In the genomic region with DNA sequence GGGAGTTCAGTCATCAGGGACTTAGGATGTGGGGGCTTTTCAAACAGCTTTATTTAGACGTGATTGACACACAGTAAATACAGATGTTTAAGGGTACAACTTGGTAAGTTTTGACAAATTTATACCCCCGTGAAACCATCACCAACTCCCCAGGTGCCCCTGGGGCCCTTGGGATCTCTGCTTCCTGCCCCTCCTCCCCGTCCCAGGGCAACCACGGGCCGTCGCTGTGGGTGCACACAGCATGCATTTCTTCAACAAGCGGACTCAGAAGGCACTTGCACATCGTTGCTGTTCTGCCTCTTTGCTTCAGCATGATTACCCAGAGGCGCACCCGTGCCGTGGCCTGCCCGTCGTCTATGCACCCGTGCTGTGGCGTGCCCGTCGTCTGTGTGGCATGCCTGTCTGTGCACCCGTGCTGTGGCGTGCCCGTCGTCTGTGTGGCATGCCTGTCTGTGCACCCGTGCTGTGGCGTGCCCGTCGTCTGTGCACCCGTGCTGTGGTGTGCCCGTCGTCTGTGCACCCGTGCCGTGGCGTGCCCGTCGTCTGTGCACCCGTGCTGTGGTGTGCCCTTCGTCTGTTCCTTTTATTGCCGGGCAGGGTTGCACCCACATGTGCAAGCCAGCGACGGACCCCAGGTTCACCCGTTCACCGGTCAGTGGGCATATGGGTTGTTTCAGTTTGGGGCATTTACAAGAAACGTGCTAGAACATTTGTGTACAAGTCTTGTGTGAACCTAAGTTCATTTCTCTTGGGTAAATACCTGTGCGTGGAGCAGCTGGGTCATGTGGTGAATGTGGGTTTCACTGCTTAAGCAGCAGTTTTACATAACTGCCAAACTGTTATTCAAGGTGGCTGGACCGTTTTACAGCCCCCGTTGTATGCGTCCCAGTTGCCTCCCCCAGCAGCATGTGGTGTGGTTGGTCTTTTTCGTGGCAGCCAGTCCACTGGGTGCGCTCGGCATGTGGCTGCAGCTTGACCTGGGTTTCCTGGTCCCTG, we compare ENCODE assay signal across 7 cellular contexts.
DNase-seq lines count a peak whose midpoint lies in the region; ATAC-seq lines count a peak whose summit lies in the region.

No MANE protein-coding gene starts in this region.

- DNase-seq in caudate nucleus (lab: John Stamatoyannopoulos, UW) = peak in 16 of 61 donors; percentile 21 to 82 (median 44)
- DNase-seq in stimulated activated naive B cell treated with anti-CD40 and anti-IgM and Interleukin-4, amounts not matched to agents 10 μg/mL and 1 μg/mL and 100 μg/mL, for 72 hours = no peak
- no peak for DNase-seq in NCI-H69 (lab: John Stamatoyannopoulos, UW)
- DNase-seq in Ammon's horn (ENCODE audit: low spot score) = no peak
- no peak for DNase-seq in islet precursor cell

- peak overlapping the region; percentile 84 for H3K27ac Mint-ChIP-seq in stimulated activated naive B cell treated with anti-CD40 and anti-IgM and Interleukin-4, amounts not matched to agents 10 μg/mL and 1 μg/mL and 100 μg/mL, for 72 hours

- H3K4me3 Mint-ChIP-seq in stimulated activated naive B cell treated with anti-CD40 and anti-IgM and Interleukin-4, amounts not matched to agents 10 μg/mL and 1 μg/mL and 100 μg/mL, for 72 hours = peak overlapping the region; percentile 74 to 82

- H3K9me3 Mint-ChIP-seq in stimulated activated naive B cell treated with anti-CD40 and anti-IgM and Interleukin-4, amounts not matched to agents 10 μg/mL and 1 μg/mL and 100 μg/mL, for 72 hours = no peaks in the 10 kb centered on the region

- peaks cover 7 to 16% of the 10 kb centered on the region in 2 donors for H3K36me3 Mint-ChIP-seq in stimulated activated naive B cell treated with anti-CD40 and anti-IgM and Interleukin-4, amounts not matched to agents 10 μg/mL and 1 μg/mL and 100 μg/mL, for 72 hours

- ATAC-seq in GM18907 (IDR thresholded peaks at IDR 0.05; ENCODE audit: unreplicated experiment) (peak; percentile 35), HG02885 (IDR thresholded peaks at IDR 0.05; ENCODE audit: poor library complexity, unreplicated experiment) (peak; percentile 36)
- ATAC-seq in stimulated activated naive B cell treated with anti-CD40 and anti-IgM and Interleukin-4, amounts not matched to agents 10 μg/mL and 1 μg/mL and 100 μg/mL, for 72 hours (replicated peaks) = peak; percentile 46 to 70

- H3K27ac ChIP-seq in caudate nucleus (ENCODE audit: low read depth, low read length) = peak overlapping the region; percentile 94

- no peaks in the 10 kb centered on the region for H3K27me3 Mint-ChIP-seq in stimulated activated naive B cell treated with anti-CD40 and anti-IgM and Interleukin-4, amounts not matched to agents 10 μg/mL and 1 μg/mL and 100 μg/mL, for 72 hours

- peaks cover 87 to 97% of the 10 kb centered on the region in 2 donors for H3K4me1 Mint-ChIP-seq in stimulated activated naive B cell treated with anti-CD40 and anti-IgM and Interleukin-4, amounts not matched to agents 10 μg/mL and 1 μg/mL and 100 μg/mL, for 72 hours
